ENCODE assay signal across 1 cellular context in the genomic region with DNA sequence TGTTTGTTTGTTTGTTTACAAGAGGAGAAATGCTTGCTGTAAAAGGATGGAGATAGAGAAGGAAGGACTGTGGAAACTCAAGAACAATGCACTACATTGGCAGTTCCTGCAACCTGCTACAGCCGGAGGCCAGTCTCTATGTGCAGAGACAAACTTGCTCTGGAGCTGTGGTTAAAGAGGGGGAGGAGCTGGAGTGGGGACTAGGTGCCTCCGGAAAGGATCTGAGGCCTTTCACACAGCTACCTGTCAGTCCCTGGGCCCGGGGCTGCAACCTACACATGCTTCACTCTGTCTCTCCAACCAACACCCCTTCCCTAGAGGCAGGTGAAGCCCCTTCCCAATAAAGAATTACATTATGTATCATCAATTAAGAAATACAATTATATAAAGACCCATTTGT.
TF ChIP-seq lines count a peak whose summit lies in the region.

No MANE protein-coding gene starts in this region.

TF ChIP-seq in HepG2, 621 proteins besides CTCF, POLR2A, EP300 and RAD21 (continued from another document and continues in another):
- TF ChIP-seq, protein P1, sequence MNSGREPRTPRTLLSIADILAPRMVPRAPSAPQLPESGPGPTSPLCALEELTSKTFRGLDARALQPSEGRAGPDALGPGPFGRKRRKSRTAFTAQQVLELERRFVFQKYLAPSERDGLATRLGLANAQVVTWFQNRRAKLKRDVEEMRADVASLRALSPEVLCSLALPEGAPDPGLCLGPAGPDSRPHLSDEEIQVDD (CRISPR knock-in tag; IDR thresholded peaks at IDR 0.05; ENCODE audit: borderline replicate concordance): no peak
- TF ChIP-seq, protein P2, sequence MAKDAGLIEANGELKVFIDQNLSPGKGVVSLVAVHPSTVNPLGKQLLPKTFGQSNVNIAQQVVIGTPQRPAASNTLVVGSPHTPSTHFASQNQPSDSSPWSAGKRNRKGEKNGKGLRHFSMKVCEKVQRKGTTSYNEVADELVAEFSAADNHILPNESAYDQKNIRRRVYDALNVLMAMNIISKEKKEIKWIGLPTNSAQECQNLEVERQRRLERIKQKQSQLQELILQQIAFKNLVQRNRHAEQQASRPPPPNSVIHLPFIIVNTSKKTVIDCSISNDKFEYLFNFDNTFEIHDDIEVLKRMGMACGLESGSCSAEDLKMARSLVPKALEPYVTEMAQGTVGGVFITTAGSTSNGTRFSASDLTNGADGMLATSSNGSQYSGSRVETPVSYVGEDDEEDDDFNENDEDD (CRISPR knock-in tag; IDR thresholded peaks at IDR 0.05; ENCODE audit: borderline replicate concordance): peak; percentile 17; the same call in 1 of the 2 replicates
- TF ChIP-seq YEATS2 (CRISPR knock-in tag; IDR thresholded peaks at IDR 0.05; ENCODE audit: borderline replicate concordance) (no peak), ZFX (CRISPR knock-in tag; IDR thresholded peaks at IDR 0.05; ENCODE audit: low read depth) (peak; percentile 58), ZNF674 (CRISPR knock-in tag; IDR thresholded peaks at IDR 0.05; ENCODE audit: low read depth) (no peak), TBX3 (IDR thresholded peaks at IDR 0.05; ENCODE audit: borderline replicate concordance) (no peak), ZNF251 (CRISPR knock-in tag; IDR thresholded peaks at IDR 0.05) (no peak), TBX2 (CRISPR knock-in tag; IDR thresholded peaks at IDR 0.05; ENCODE audit: borderline replicate concordance) (0 out of 2 replicates have a peak, but pooled peaks have one; percentile 34), KAT8 (CRISPR knock-in tag; IDR thresholded peaks at IDR 0.05) (peak; percentile 51; the same call in 1 of the 2 replicates), ZNF720 (CRISPR knock-in tag; IDR thresholded peaks at IDR 0.05) (no peak), HDAC6 (IDR thresholded peaks at IDR 0.05; ENCODE audit: low read depth, low read length) (no peak), CAMTA2 (CRISPR knock-in tag; IDR thresholded peaks at IDR 0.05; ENCODE audit: borderline replicate concordance) (no peak), ZNF350 (CRISPR knock-in tag; IDR thresholded peaks at IDR 0.05; ENCODE audit: borderline replicate concordance, low read depth) (no peak), ZNF326 (CRISPR knock-in tag; IDR thresholded peaks at IDR 0.05; ENCODE audit: borderline replicate concordance) (no peak), ZNF12 (CRISPR knock-in tag; IDR thresholded peaks at IDR 0.05) (no peak), HES4 (CRISPR knock-in tag; IDR thresholded peaks at IDR 0.05; ENCODE audit: borderline replicate concordance) (no peak), ZNF772 (CRISPR knock-in tag; IDR thresholded peaks at IDR 0.05) (no peak), FOXO1 (CRISPR knock-in tag; IDR thresholded peaks at IDR 0.05) (no peak), MAFG (CRISPR knock-in tag; IDR thresholded peaks at IDR 0.05) (no peak), SOX5 (CRISPR knock-in tag; IDR thresholded peaks at IDR 0.05; ENCODE audit: borderline replicate concordance) (peak; percentile 62), RBFOX2 (IDR thresholded peaks at IDR 0.05; ENCODE audit: low read depth, low read length) (no peak), ARNT (IDR thresholded peaks at IDR 0.05) (no peak), PHF21A (CRISPR knock-in tag; IDR thresholded peaks at IDR 0.05) (0 out of 2 replicates have a peak, but pooled peaks have one; percentile 11), HOXA5 (CRISPR knock-in tag; IDR thresholded peaks at IDR 0.05) (0 out of 2 replicates have a peak, but pooled peaks have one; percentile 42)
- TF ChIP-seq, protein P3, sequence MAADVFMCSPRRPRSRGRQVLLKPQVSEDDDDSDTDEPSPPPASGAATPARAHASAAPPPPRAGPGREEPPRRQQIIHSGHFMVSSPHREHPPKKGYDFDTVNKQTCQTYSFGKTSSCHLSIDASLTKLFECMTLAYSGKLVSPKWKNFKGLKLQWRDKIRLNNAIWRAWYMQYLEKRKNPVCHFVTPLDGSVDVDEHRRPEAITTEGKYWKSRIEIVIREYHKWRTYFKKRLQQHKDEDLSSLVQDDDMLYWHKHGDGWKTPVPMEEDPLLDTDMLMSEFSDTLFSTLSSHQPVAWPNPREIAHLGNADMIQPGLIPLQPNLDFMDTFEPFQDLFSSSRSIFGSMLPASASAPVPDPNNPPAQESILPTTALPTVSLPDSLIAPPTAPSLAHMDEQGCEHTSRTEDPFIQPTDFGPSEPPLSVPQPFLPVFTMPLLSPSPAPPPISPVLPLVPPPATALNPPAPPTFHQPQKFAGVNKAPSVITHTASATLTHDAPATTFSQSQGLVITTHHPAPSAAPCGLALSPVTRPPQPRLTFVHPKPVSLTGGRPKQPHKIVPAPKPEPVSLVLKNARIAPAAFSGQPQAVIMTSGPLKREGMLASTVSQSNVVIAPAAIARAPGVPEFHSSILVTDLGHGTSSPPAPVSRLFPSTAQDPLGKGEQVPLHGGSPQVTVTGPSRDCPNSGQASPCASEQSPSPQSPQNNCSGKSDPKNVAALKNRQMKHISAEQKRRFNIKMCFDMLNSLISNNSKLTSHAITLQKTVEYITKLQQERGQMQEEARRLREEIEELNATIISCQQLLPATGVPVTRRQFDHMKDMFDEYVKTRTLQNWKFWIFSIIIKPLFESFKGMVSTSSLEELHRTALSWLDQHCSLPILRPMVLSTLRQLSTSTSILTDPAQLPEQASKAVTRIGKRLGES (CRISPR knock-in tag; IDR thresholded peaks at IDR 0.05; ENCODE audit: borderline replicate concordance): no peak
- TF ChIP-seq, protein P4, sequence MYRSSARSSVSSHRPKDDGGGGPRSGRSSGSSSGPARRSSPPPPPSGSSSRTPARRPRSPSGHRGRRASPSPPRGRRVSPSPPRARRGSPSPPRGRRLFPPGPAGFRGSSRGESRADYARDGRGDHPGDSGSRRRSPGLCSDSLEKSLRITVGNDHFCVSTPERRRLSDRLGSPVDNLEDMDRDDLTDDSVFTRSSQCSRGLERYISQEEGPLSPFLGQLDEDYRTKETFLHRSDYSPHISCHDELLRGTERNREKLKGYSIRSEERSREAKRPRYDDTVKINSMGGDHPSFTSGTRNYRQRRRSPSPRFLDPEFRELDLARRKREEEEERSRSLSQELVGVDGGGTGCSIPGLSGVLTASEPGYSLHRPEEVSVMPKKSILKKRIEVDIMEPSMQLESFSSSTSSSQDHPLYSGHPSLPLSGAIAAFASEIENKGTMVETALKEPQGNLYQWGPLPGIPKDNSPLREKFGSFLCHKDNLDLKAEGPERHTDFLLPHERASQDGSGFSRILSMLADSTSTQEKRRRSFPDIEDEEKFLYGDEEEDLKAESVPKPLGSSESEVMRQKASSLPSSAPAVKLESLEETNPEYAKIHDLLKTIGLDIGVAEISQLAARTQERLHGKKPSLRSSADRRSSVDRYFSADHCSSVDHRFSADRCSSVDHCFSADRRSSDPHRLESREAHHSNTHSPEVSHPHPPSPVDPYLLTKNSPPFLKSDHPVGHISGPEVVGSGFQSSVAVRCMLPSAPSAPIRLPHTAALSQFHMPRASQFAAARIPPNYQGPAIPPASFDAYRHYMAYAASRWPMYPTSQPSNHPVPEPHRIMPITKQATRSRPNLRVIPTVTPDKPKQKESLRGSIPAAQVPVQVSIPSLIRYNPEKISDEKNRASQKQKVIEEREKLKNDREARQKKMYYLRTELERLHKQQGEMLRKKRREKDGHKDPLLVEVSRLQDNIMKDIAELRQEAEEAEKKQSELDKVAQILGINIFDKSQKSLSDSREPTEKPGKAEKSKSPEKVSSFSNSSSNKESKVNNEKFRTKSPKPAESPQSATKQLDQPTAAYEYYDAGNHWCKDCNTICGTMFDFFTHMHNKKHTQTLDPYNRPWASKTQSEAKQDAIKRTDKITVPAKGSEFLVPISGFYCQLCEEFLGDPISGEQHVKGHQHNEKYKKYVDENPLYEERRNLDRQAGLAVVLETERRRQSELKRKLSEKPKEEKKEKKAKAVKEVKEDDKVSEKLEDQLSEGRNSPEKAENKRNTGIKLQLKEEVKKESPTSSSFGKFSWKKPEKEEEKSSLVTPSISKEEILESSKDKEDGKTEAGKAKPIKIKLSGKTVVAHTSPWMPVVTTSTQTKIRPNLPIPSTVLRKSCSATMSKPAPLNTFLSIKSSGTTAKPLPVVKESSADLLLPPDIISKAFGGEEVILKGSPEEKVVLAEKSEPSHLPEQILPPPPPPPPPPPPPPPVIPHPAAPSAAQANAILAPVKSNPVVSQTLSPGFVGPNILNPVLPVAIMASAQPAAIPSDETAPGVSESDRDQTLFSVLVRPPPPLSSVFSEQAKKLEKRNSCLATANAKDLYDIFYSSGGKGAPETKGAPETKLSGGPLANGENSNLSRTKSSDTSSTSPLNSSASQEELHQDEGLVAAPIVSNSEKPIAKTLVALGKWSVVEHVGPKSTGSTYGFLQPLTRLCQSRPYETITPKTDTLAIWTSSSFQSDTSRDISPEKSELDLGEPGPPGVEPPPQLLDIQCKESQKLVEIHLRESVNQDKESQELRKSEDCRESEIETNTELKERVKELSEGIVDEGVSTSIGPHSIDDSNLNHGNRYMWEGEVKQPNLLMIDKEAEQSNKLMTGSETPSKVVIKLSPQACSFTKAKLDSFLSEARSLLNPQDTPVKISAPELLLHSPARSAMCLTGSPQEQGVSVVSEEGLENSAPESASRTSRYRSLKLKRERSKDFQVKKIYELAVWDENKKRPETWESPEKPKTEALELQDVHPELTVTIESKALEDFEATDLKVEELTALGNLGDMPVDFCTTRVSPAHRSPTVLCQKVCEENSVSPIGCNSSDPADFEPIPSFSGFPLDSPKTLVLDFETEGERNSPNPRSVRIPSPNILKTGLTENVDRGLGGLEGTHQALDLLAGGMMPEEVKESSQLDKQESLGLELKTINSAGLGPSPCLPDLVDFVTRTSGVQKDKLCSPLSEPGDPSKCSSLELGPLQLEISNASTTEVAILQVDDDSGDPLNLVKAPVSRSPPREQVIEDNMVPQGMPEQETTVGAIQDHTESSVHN (CRISPR knock-in tag; IDR thresholded peaks at IDR 0.05): no peak
- TF ChIP-seq, protein P5, sequence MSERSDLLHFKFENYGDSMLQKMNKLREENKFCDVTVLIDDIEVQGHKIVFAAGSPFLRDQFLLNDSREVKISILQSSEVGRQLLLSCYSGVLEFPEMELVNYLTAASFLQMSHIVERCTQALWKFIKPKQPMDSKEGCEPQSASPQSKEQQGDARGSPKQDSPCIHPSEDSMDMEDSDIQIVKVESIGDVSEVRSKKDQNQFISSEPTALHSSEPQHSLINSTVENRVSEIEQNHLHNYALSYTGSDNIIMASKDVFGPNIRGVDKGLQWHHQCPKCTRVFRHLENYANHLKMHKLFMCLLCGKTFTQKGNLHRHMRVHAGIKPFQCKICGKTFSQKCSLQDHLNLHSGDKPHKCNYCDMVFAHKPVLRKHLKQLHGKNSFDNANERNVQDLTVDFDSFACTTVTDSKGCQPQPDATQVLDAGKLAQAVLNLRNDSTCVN (CRISPR knock-in tag; IDR thresholded peaks at IDR 0.05; ENCODE audit: borderline replicate concordance): peak; percentile 95
- TF ChIP-seq, protein P6, sequence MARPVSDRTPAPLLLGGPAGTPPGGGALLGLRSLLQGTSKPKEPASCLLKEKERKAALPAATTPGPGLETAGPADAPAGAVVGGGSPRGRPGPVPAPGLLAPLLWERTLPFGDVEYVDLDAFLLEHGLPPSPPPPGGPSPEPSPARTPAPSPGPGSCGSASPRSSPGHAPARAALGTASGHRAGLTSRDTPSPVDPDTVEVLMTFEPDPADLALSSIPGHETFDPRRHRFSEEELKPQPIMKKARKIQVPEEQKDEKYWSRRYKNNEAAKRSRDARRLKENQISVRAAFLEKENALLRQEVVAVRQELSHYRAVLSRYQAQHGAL (CRISPR knock-in tag; IDR thresholded peaks at IDR 0.05; ENCODE audit: not compliant biosample characterization): no peak
- TF ChIP-seq, protein P7, sequence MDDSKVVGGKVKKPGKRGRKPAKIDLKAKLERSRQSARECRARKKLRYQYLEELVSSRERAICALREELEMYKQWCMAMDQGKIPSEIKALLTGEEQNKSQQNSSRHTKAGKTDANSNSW (CRISPR knock-in tag; IDR thresholded peaks at IDR 0.05; ENCODE audit: borderline replicate concordance): no peak
- TF ChIP-seq, protein P8, sequence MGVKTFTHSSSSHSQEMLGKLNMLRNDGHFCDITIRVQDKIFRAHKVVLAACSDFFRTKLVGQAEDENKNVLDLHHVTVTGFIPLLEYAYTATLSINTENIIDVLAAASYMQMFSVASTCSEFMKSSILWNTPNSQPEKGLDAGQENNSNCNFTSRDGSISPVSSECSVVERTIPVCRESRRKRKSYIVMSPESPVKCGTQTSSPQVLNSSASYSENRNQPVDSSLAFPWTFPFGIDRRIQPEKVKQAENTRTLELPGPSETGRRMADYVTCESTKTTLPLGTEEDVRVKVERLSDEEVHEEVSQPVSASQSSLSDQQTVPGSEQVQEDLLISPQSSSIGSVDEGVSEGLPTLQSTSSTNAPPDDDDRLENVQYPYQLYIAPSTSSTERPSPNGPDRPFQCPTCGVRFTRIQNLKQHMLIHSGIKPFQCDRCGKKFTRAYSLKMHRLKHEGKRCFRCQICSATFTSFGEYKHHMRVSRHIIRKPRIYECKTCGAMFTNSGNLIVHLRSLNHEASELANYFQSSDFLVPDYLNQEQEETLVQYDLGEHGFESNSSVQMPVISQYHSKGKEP (CRISPR knock-in tag; IDR thresholded peaks at IDR 0.05): no peak
- TF ChIP-seq, protein P9, sequence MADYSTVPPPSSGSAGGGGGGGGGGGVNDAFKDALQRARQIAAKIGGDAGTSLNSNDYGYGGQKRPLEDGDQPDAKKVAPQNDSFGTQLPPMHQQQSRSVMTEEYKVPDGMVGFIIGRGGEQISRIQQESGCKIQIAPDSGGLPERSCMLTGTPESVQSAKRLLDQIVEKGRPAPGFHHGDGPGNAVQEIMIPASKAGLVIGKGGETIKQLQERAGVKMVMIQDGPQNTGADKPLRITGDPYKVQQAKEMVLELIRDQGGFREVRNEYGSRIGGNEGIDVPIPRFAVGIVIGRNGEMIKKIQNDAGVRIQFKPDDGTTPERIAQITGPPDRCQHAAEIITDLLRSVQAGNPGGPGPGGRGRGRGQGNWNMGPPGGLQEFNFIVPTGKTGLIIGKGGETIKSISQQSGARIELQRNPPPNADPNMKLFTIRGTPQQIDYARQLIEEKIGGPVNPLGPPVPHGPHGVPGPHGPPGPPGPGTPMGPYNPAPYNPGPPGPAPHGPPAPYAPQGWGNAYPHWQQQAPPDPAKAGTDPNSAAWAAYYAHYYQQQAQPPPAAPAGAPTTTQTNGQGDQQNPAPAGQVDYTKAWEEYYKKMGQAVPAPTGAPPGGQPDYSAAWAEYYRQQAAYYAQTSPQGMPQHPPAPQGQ (CRISPR knock-in tag; IDR thresholded peaks at IDR 0.05; ENCODE audit: borderline replicate concordance): no peak
- TF ChIP-seq, protein P10, sequence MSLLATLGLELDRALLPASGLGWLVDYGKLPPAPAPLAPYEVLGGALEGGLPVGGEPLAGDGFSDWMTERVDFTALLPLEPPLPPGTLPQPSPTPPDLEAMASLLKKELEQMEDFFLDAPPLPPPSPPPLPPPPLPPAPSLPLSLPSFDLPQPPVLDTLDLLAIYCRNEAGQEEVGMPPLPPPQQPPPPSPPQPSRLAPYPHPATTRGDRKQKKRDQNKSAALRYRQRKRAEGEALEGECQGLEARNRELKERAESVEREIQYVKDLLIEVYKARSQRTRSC (CRISPR knock-in tag; IDR thresholded peaks at IDR 0.05; ENCODE audit: low read depth): no peak
- TF ChIP-seq, protein P11, sequence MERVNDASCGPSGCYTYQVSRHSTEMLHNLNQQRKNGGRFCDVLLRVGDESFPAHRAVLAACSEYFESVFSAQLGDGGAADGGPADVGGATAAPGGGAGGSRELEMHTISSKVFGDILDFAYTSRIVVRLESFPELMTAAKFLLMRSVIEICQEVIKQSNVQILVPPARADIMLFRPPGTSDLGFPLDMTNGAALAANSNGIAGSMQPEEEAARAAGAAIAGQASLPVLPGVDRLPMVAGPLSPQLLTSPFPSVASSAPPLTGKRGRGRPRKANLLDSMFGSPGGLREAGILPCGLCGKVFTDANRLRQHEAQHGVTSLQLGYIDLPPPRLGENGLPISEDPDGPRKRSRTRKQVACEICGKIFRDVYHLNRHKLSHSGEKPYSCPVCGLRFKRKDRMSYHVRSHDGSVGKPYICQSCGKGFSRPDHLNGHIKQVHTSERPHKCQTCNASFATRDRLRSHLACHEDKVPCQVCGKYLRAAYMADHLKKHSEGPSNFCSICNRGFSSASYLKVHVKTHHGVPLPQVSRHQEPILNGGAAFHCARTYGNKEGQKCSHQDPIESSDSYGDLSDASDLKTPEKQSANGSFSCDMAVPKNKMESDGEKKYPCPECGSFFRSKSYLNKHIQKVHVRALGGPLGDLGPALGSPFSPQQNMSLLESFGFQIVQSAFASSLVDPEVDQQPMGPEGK (CRISPR knock-in tag; IDR thresholded peaks at IDR 0.05): no peak
